In the genomic region with DNA sequence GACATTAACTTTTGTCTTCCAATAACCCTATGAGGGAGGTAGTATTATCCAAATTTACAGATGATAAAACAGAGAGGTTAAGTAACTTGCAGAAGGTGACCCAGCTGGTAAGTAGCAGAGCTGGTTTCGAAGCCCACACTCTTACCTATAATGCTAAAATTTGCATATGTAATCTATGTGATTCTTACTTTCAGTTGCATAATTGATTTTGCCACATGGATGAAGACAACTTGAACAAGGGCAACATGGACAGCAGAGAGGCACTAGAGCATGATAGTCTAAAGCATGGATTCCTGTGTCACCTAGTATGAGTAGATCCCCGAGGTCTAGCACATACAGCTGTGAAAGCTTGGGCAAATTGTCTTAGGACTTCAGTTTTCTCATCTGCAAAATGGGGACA, we compare ENCODE assay signal across 1 cellular context.
A peak's percentile ranks its signal among the peaks of the same experiment; 100 is the strongest.
TF ChIP-seq lines count a peak whose summit lies in the region.

No MANE protein-coding gene starts in this region.

TF ChIP-seq in K562, 482 proteins besides CTCF, POLR2A, EP300 and RAD21 (continued from another document):
- no peak for TF ChIP-seq PBX2 (CRISPR knock-in tag; IDR thresholded peaks at IDR 0.05; ENCODE audit: low read depth)
- TF ChIP-seq PBX2 (tag; conservative IDR thresholded peaks at IDR 0.05; ENCODE audit: low read depth), result no peak
- TF ChIP-seq MIER1 (IDR thresholded peaks at IDR 0.05; ENCODE audit: low read depth), result no peak
- no peak for TF ChIP-seq ARID2 (IDR thresholded peaks at IDR 0.05)
- peak; percentile 14; the same call in 1 of the 2 replicates for TF ChIP-seq BCOR (IDR thresholded peaks at IDR 0.05)
- TF ChIP-seq NFIX (CRISPR knock-in tag; IDR thresholded peaks at IDR 0.05; ENCODE audit: low read depth), result no peak
- no peak for TF ChIP-seq ZNF75A (CRISPR knock-in tag; IDR thresholded peaks at IDR 0.05)
- no peak for TF ChIP-seq HDAC2 (IDR thresholded peaks at IDR 0.05)
- TF ChIP-seq CHD7 (IDR thresholded peaks at IDR 0.05; ENCODE audit: low read depth, low read length), result no peak
- TF ChIP-seq, protein P1, sequence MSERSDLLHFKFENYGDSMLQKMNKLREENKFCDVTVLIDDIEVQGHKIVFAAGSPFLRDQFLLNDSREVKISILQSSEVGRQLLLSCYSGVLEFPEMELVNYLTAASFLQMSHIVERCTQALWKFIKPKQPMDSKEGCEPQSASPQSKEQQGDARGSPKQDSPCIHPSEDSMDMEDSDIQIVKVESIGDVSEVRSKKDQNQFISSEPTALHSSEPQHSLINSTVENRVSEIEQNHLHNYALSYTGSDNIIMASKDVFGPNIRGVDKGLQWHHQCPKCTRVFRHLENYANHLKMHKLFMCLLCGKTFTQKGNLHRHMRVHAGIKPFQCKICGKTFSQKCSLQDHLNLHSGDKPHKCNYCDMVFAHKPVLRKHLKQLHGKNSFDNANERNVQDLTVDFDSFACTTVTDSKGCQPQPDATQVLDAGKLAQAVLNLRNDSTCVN (CRISPR knock-in tag; IDR thresholded peaks at IDR 0.05), result no peak
- no peak for TF ChIP-seq ZSCAN29 (IDR thresholded peaks at IDR 0.05)
- no peak for TF ChIP-seq SP2 (IDR thresholded peaks at IDR 0.05; ENCODE audit: extremely low read depth, low read depth, low read length, poor library complexity, severe bottlenecking)
- TF ChIP-seq ZNF778 (CRISPR knock-in tag; IDR thresholded peaks at IDR 0.05), result no peak
- no peak for TF ChIP-seq HIVEP1 (CRISPR knock-in tag; IDR thresholded peaks at IDR 0.05)
- TF ChIP-seq KDM1A (IDR thresholded peaks at IDR 0.05), result peak in 1 of 2 experiments; percentile 38; a peak in 1 of 4 replicates
- TF ChIP-seq HCFC1 (IDR thresholded peaks at IDR 0.05; ENCODE audit: low read depth, low read length), result no peak
- TF ChIP-seq POLR2AphosphoS5 (IDR thresholded peaks at IDR 0.05; ENCODE audit: control insufficient read depth, insufficient read depth, low read depth, low read length), result no peak
- TF ChIP-seq ZNF76 (CRISPR knock-in tag; IDR thresholded peaks at IDR 0.05; ENCODE audit: borderline replicate concordance), result no peak
- TF ChIP-seq TCF7 (IDR thresholded peaks at IDR 0.05; ENCODE audit: borderline replicate concordance), result no peak
- TF ChIP-seq ZHX1 (conservative IDR thresholded peaks at IDR 0.05; ENCODE audit: low read length), result no peak
- TF ChIP-seq RBM25 (IDR thresholded peaks at IDR 0.05; ENCODE audit: low read depth, low read length, severe bottlenecking), result peak; percentile 92
- TF ChIP-seq DIDO1 (tag; IDR thresholded peaks at IDR 0.05; ENCODE audit: low read depth), result no peak
- no peak for TF ChIP-seq EP400 (IDR thresholded peaks at IDR 0.05)
- TF ChIP-seq, protein P2, sequence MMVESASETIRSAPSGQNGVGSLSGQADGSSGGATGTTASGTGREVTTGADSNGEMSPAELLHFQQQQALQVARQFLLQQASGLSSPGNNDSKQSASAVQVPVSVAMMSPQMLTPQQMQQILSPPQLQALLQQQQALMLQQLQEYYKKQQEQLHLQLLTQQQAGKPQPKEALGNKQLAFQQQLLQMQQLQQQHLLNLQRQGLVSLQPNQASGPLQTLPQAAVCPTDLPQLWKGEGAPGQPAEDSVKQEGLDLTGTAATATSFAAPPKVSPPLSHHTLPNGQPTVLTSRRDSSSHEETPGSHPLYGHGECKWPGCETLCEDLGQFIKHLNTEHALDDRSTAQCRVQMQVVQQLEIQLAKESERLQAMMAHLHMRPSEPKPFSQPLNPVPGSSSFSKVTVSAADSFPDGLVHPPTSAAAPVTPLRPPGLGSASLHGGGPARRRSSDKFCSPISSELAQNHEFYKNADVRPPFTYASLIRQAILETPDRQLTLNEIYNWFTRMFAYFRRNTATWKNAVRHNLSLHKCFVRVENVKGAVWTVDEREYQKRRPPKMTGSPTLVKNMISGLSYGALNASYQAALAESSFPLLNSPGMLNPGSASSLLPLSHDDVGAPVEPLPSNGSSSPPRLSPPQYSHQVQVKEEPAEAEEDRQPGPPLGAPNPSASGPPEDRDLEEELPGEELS (CRISPR knock-in tag; IDR thresholded peaks at IDR 0.05; ENCODE audit: borderline replicate concordance), result no peak
